Comparison of ENCODE assay signal across 8 cellular contexts in the genomic region with DNA sequence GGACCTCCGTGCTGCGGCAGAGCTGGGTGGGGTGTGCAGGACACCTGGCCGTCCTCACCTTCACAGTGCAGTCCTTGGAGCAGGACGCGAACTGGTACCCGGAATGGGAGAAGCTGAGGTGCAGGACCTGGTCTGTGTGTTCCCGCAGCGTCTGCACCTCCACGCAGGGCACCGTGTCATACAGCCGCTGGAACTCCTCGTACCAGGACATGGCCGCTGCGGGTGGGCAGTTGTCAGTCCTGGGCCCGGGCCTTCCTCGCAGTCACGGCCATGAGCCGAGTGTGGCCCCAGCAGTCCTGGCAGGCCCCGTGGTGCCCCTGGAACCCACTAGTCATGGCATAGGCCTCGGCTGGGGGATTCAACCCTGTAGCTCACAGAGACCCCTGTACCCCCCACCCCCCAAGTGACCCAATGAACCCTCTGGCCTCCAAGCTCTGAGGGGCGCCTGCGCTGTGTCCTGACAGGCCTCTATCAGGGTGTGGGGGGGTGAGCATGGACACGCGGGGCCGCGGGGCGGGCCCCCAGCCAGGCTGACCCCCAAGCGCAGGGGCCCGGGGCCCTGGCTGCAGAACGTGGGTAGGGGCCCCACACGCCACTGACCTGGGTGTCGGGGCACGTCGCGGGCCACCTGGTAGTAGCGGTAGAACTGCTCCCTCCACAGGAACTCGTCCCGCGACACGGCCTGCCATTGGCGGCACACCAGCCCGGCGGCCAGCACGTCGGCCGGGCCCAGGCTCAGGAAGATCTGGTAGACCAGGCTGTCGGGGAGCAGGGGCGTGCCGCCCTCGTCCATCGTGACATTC. TPM values are rescaled to one million over a fixed set of nuclear protein-coding genes. Genes with fewer than 3 reads are reported as not detected.
DNase-seq lines count a peak whose midpoint lies in the region; ATAC-seq and TF ChIP-seq lines count a peak whose summit lies in the region.

No MANE protein-coding gene starts in this region.

- H3K36me3 ChIP-seq in KOPT-K1 (ENCODE audit: insufficient read depth, low read length) (peaks cover 37% of the 10 kb centered on the region; the same call in 1 of the 2 replicates), iPS-15b (ENCODE audit: control insufficient read depth, insufficient read depth, low read length) (peaks cover 36% of the 10 kb centered on the region), smooth muscle cell (ENCODE audit: low read depth) (no peaks in the 10 kb centered on the region)

- no peaks in the 10 kb centered on the region for H3K4me1 ChIP-seq in iPS-15b (ENCODE audit: control insufficient read depth, insufficient read depth, low read length)
- no peaks in the 10 kb centered on the region for H3K4me1 ChIP-seq in smooth muscle cell (ENCODE audit: low read depth)

- peaks cover 3% of the 10 kb centered on the region for H3K4me1 Mint-ChIP-seq in activated naive CD8-positive, alpha-beta T cell treated with anti-CD3 and anti-CD28 coated beads for 36 hours

- peak overlapping the region; percentile 81 for H3K4me3 Mint-ChIP-seq in activated naive CD8-positive, alpha-beta T cell treated with anti-CD3 and anti-CD28 coated beads for 36 hours

- no peaks in the 10 kb centered on the region for H3K27me3 ChIP-seq in iPS-15b (ENCODE audit: control insufficient read depth, insufficient read depth, low read length)
- H3K27me3 ChIP-seq in smooth muscle cell (ENCODE audit: low read depth), result no peaks in the 10 kb centered on the region

- TF ChIP-seq CTCF in GM10248 (IDR thresholded peaks at IDR 0.05; ENCODE audit: control extremely low read depth, extremely low read depth, low read depth, missing control alignments), result no peak
- no peak for TF ChIP-seq CTCF in smooth muscle cell (IDR thresholded peaks at IDR 0.05; ENCODE audit: borderline replicate concordance, insufficient read depth, poor library complexity, severe bottlenecking)

- H3K9me3 ChIP-seq in KOPT-K1 (ENCODE audit: insufficient read depth, low read length, poor library complexity, severe bottlenecking), result no peaks in the 10 kb centered on the region
- no peaks in the 10 kb centered on the region for H3K9me3 ChIP-seq in iPS-15b (ENCODE audit: control insufficient read depth, insufficient read depth, low read length)
- no peaks in the 10 kb centered on the region for H3K9me3 ChIP-seq in smooth muscle cell (replicated peaks; ENCODE audit: low read depth)

- H3K27ac Mint-ChIP-seq in activated naive CD8-positive, alpha-beta T cell treated with anti-CD3 and anti-CD28 coated beads for 36 hours, result peak overlapping the region; percentile 82

- H3K9me3 Mint-ChIP-seq in activated naive CD8-positive, alpha-beta T cell treated with anti-CD3 and anti-CD28 coated beads for 36 hours, result no peaks in the 10 kb centered on the region

- H3K27ac ChIP-seq in KOPT-K1 (ENCODE audit: low read depth, low read length, poor library complexity, severe bottlenecking) (peak overlapping the region; percentile 85), smooth muscle cell (ENCODE audit: low read depth) (peak overlapping the region; percentile 82)

- WGBS in smooth muscle cell (ENCODE audit: low lambda C conversion rate), result 41% methylated on average over 45 of the region's 51 CpGs

- peaks cover 21% of the 10 kb centered on the region for H3K79me2 ChIP-seq in smooth muscle cell (ENCODE audit: low read depth)

- in situ Hi-C loops in G401 (cut with HindIII; ENCODE audit: low sequenced_read_pairs), result loop anchor here (25.0 kb wide), 2 partner anchors 94 to 219 kb away; partner anchors contain the start of genes ABCA2, FUT7, LRRC26 and NPDC1

- peaks cover 12% of the 10 kb centered on the region for H3K36me3 Mint-ChIP-seq in activated naive CD8-positive, alpha-beta T cell treated with anti-CD3 and anti-CD28 coated beads for 36 hours

- peak overlapping the region; percentile 81 for H3K9ac ChIP-seq in iPS-15b (ENCODE audit: low read depth, low read length)
- H3K9ac ChIP-seq in smooth muscle cell (ENCODE audit: low read depth), result peak overlapping the region; percentile 89

- H2AFZ ChIP-seq in smooth muscle cell (ENCODE audit: low read depth), result no peak overlapping the region

- no peaks in the 10 kb centered on the region for H3F3A ChIP-seq in smooth muscle cell (ENCODE audit: low read depth)

- CTCF ChIA-PET in GM10248 (lab: Yijun Ruan, JAX), result interaction anchor here (0.7 to 6.5 kb wide), 16 partner anchors 8 to 215 kb away, joined by 3 to 126 read pairs (median 4); partner anchors contain the start of genes FUT7, MAN1B1, PAXX and RABL6

- DNase-seq in GM10248 (ENCODE audit: extremely low spot score) (peak; percentile 63), smooth muscle cell (lab: John Stamatoyannopoulos, UW; ENCODE audit: unreplicated experiment) (no peak), G401 (ENCODE audit: low spot score) (no peak), NCI-H2196 treated with DMSO at 0.1 percent for 48 hours (lab: John Stamatoyannopoulos, UW; ENCODE audit: unreplicated experiment) (no peak)
- peak; percentile 61 for DNase-seq in activated naive CD8-positive, alpha-beta T cell treated with anti-CD3 and anti-CD28 coated beads for 36 hours

- peak overlapping the region; percentile 98 for H3K4me2 ChIP-seq in smooth muscle cell

- POLR2A ChIA-PET in GM10248 (lab: Yijun Ruan, JAX), result interaction anchor here (0.5 to 0.7 kb wide), 3 partner anchors 49 to 240 kb away, joined by 3 to 4 read pairs (median 4); partner anchors contain the start of gene PAXX

- ATAC-seq in GM21576 (IDR thresholded peaks at IDR 0.05; ENCODE audit: unreplicated experiment), result peak; percentile 13

- no peaks in the 10 kb centered on the region for H3K27me3 Mint-ChIP-seq in activated naive CD8-positive, alpha-beta T cell treated with anti-CD3 and anti-CD28 coated beads for 36 hours

- H3K4me3 ChIP-seq in iPS-15b (ENCODE audit: low read depth, low read length), result peak overlapping the region; percentile 70
- H3K4me3 ChIP-seq in smooth muscle cell, result peak overlapping the region; percentile 93

- H4K20me1 ChIP-seq in smooth muscle cell (ENCODE audit: low read depth), result peaks cover 19% of the 10 kb centered on the region

RNA-seq across cellular contexts. Expression of gene FBXW5, which starts 1.0 kb away (rescaled TPM):
- 10 to 100 TPM; 55.6 to 59.3 TPM for total RNA-seq in activated naive CD8-positive, alpha-beta T cell treated with anti-CD3 and anti-CD28 coated beads for 36 hours
- 70.5 and 103 TPM in 2 replicates for total RNA-seq in smooth muscle cell
- polyA plus RNA-seq in smooth muscle cell, result 105 and 109 TPM in 2 replicates
- total RNA-seq in G401 (2014; rRNA removed; shearing (Covaris generic)), result 118 and 124 TPM in 2 replicates

RNA-seq across cellular contexts. Expression of gene C8G, which starts 1.6 kb away (rescaled TPM):
- under 1 TPM in 1 of 2 experiments, not detected in 1; 0.90 TPM for total RNA-seq in activated naive CD8-positive, alpha-beta T cell treated with anti-CD3 and anti-CD28 coated beads for 36 hours
- not detected in 2 replicates for total RNA-seq in smooth muscle cell
- polyA plus RNA-seq in smooth muscle cell, result 1.4 TPM in 1 of 2 replicates, not detected in the other
- 0.92 TPM in 1 of 2 replicates, not detected in the other for total RNA-seq in G401 (2014; rRNA removed; shearing (Covaris generic))

RNA-seq across cellular contexts. Expression of gene LCN12, which starts 8.6 kb away (rescaled TPM):
- 1 to 10 TPM in 1 of 2 experiments, under 1 TPM in 1; 0.84 to 1.2 TPM for total RNA-seq in activated naive CD8-positive, alpha-beta T cell treated with anti-CD3 and anti-CD28 coated beads for 36 hours
- total RNA-seq in smooth muscle cell, result not detected in 2 replicates
- polyA plus RNA-seq in smooth muscle cell, result not detected in 2 replicates
- not detected in 2 replicates for total RNA-seq in G401 (2014; rRNA removed; shearing (Covaris generic))

RNA-seq across cellular contexts. Expression of gene PTGDS, which starts 33.8 kb away (rescaled TPM):
- not detected for total RNA-seq in activated naive CD8-positive, alpha-beta T cell treated with anti-CD3 and anti-CD28 coated beads for 36 hours
- total RNA-seq in smooth muscle cell, result 119 and 145 TPM in 2 replicates
- 597 and 611 TPM in 2 replicates for polyA plus RNA-seq in smooth muscle cell
- total RNA-seq in G401 (2014; rRNA removed; shearing (Covaris generic)), result 4.7 TPM in 1 of 2 replicates, not detected in the other

RNA-seq across cellular contexts. Expression of gene LCNL1, which starts 39.3 kb away (rescaled TPM):
- total RNA-seq in activated naive CD8-positive, alpha-beta T cell treated with anti-CD3 and anti-CD28 coated beads for 36 hours, result not detected
- total RNA-seq in smooth muscle cell, result 0.67 and 1.1 TPM in 2 replicates
- 0.85 and 0.89 TPM in 2 replicates for polyA plus RNA-seq in smooth muscle cell
- not detected in 2 replicates for total RNA-seq in G401 (2014; rRNA removed; shearing (Covaris generic))

Comparison
In these comparisons a context has a peak if more than half of its experiments do, and no peak if none do; other contexts are left out.
1. DNase-seq: peak in GM10248 (single experiment) and activated naive CD8-positive, alpha-beta T cell treated with anti-CD3 and anti-CD28 coated beads for 36 hours (single experiment); none in smooth muscle cell (single experiment), G401 (single experiment) and NCI-H2196 treated with DMSO at 0.1 percent for 48 hours (single experiment).